ENCODE assay signal across 1 cellular context in genomic region chr12:6295187-6295811, GRCh38.
TF ChIP-seq lines count a peak whose summit lies in the region.

No MANE protein-coding gene starts in this region.

TF ChIP-seq in HEK293T, 16 proteins besides CTCF, POLR2A, EP300 and RAD21 (continued from another document):
- no peak for TF ChIP-seq PKNOX1 (IDR thresholded peaks at IDR 0.05)
- no peak for TF ChIP-seq SP1 (IDR thresholded peaks at IDR 0.05)
- no peak for TF ChIP-seq HDGF (IDR thresholded peaks at IDR 0.05; ENCODE audit: borderline replicate concordance)
- no peak for TF ChIP-seq LEF1 (IDR thresholded peaks at IDR 0.05; ENCODE audit: borderline replicate concordance)
- TF ChIP-seq FOXA1 (IDR thresholded peaks at IDR 0.05): no peak
- no peak for TF ChIP-seq FOXK2 (IDR thresholded peaks at IDR 0.05)
- TF ChIP-seq BHLHE40 (IDR thresholded peaks at IDR 0.05; ENCODE audit: borderline replicate concordance): no peak
- TF ChIP-seq NFRKB (IDR thresholded peaks at IDR 0.05): no peak
- TF ChIP-seq ELF4 (IDR thresholded peaks at IDR 0.05): no peak
- TF ChIP-seq CTBP1 (IDR thresholded peaks at IDR 0.05; ENCODE audit: borderline replicate concordance): no peak
- no peak for TF ChIP-seq ARNT (IDR thresholded peaks at IDR 0.05)
- TF ChIP-seq SUZ12 (IDR thresholded peaks at IDR 0.05): no peak
